ENCODE assay signal across 1 cellular context in the genomic region with DNA sequence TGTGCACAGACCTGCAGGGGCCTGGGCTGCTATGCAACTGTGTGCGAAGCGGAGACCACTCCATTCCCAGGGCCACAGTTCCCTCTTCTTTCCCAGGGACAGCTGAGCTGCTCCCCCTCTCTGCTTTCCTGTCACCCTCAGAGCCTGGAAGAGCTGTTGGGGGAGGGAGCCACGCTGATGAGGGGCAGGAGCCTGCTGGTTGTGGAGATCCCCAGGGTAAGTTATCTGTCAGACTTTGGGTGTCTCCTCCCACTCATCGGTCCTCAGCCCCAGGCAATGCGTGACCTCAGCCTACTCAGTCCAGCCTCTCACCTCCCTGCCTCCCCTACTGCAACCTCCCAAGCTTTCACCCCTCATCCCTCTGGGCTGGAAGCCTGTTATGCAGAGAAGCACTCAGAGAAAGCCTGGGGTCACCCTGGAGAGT.
A peak's percentile ranks its signal among the peaks of the same experiment; 100 is the strongest.
TF ChIP-seq lines count a peak whose summit lies in the region.

No MANE protein-coding gene starts in this region.

TF ChIP-seq in K562, 482 proteins besides CTCF, POLR2A, EP300 and RAD21 (continued from another document and continues in another):
- no peak for TF ChIP-seq ZNF707 (CRISPR knock-in tag; conservative IDR thresholded peaks at IDR 0.05)
- TF ChIP-seq, protein P1, sequence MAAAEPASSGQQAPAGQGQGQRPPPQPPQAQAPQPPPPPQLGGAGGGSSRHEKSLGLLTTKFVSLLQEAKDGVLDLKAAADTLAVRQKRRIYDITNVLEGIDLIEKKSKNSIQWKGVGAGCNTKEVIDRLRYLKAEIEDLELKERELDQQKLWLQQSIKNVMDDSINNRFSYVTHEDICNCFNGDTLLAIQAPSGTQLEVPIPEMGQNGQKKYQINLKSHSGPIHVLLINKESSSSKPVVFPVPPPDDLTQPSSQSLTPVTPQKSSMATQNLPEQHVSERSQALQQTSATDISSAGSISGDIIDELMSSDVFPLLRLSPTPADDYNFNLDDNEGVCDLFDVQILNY (CRISPR knock-in tag; IDR thresholded peaks at IDR 0.05), result no peak
- no peak for TF ChIP-seq MEF2A (IDR thresholded peaks at IDR 0.05; ENCODE audit: control insufficient read depth, low read depth, low read length)
- TF ChIP-seq TCF7L2 (IDR thresholded peaks at IDR 0.05; ENCODE audit: low read depth, low read length), result no peak
- TF ChIP-seq ZKSCAN8 (CRISPR knock-in tag; IDR thresholded peaks at IDR 0.05), result no peak; the same call in 1 of the 2 replicates
- TF ChIP-seq, protein P2, sequence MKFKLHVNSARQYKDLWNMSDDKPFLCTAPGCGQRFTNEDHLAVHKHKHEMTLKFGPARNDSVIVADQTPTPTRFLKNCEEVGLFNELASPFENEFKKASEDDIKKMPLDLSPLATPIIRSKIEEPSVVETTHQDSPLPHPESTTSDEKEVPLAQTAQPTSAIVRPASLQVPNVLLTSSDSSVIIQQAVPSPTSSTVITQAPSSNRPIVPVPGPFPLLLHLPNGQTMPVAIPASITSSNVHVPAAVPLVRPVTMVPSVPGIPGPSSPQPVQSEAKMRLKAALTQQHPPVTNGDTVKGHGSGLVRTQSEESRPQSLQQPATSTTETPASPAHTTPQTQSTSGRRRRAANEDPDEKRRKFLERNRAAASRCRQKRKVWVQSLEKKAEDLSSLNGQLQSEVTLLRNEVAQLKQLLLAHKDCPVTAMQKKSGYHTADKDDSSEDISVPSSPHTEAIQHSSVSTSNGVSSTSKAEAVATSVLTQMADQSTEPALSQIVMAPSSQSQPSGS (CRISPR knock-in tag; IDR thresholded peaks at IDR 0.05), result no peak
- no peak for TF ChIP-seq ZNF830 (CRISPR knock-in tag; IDR thresholded peaks at IDR 0.05)
- no peak; the same call in 1 of the 2 replicates for TF ChIP-seq ESRRA (IDR thresholded peaks at IDR 0.05; ENCODE audit: borderline replicate concordance, low read depth)
- peak in 1 of 2 experiments; percentile 48; a peak in 1 of 4 replicates for TF ChIP-seq TRIM24 (IDR thresholded peaks at IDR 0.05)
- no peak for TF ChIP-seq PHTF2 (CRISPR knock-in tag; IDR thresholded peaks at IDR 0.05)
- TF ChIP-seq, protein P3, sequence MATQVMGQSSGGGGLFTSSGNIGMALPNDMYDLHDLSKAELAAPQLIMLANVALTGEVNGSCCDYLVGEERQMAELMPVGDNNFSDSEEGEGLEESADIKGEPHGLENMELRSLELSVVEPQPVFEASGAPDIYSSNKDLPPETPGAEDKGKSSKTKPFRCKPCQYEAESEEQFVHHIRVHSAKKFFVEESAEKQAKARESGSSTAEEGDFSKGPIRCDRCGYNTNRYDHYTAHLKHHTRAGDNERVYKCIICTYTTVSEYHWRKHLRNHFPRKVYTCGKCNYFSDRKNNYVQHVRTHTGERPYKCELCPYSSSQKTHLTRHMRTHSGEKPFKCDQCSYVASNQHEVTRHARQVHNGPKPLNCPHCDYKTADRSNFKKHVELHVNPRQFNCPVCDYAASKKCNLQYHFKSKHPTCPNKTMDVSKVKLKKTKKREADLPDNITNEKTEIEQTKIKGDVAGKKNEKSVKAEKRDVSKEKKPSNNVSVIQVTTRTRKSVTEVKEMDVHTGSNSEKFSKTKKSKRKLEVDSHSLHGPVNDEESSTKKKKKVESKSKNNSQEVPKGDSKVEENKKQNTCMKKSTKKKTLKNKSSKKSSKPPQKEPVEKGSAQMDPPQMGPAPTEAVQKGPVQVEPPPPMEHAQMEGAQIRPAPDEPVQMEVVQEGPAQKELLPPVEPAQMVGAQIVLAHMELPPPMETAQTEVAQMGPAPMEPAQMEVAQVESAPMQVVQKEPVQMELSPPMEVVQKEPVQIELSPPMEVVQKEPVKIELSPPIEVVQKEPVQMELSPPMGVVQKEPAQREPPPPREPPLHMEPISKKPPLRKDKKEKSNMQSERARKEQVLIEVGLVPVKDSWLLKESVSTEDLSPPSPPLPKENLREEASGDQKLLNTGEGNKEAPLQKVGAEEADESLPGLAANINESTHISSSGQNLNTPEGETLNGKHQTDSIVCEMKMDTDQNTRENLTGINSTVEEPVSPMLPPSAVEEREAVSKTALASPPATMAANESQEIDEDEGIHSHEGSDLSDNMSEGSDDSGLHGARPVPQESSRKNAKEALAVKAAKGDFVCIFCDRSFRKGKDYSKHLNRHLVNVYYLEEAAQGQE (CRISPR knock-in tag; IDR thresholded peaks at IDR 0.05; ENCODE audit: low read depth), result no peak
- TF ChIP-seq SP2 (IDR thresholded peaks at IDR 0.05; ENCODE audit: extremely low read depth, low read depth, low read length, poor library complexity, severe bottlenecking), result no peak
- peak; percentile 51 for TF ChIP-seq MEIS2 (IDR thresholded peaks at IDR 0.05; ENCODE audit: partially characterized antibody)
- no peak for TF ChIP-seq MCM3 (IDR thresholded peaks at IDR 0.05)
- TF ChIP-seq ZBTB1 (CRISPR knock-in tag; IDR thresholded peaks at IDR 0.05; ENCODE audit: borderline replicate concordance, low read depth), result no peak
- peak in 1 of 2 experiments; percentile 1; a peak in 1 of 4 replicates for TF ChIP-seq TEAD1 (CRISPR knock-in tag; IDR thresholded peaks at IDR 0.05)
- TF ChIP-seq PRMT5 (CRISPR knock-in tag; IDR thresholded peaks at IDR 0.05), result no peak
- peak; percentile 83 for TF ChIP-seq MYNN (IDR thresholded peaks at IDR 0.05)
- TF ChIP-seq MYNN (CRISPR knock-in tag; IDR thresholded peaks at IDR 0.05), result no peak
- no peak for TF ChIP-seq NEUROD1 (IDR thresholded peaks at IDR 0.05; ENCODE audit: borderline replicate concordance, low read depth, low read length, partially characterized antibody)
- TF ChIP-seq ETS2 (tag; IDR thresholded peaks at IDR 0.05; ENCODE audit: borderline replicate concordance, poor library complexity, severe bottlenecking), result no peak
- TF ChIP-seq ZNF77 (CRISPR knock-in tag; IDR thresholded peaks at IDR 0.05), result no peak
- TF ChIP-seq CREB1 (IDR thresholded peaks at IDR 0.05), result 0 out of 2 replicates have a peak, but pooled peaks have one; percentile 48
- TF ChIP-seq CREB1 (CRISPR knock-in tag; IDR thresholded peaks at IDR 0.05), result no peak
- no peak for TF ChIP-seq SAFB2 (IDR thresholded peaks at IDR 0.05; ENCODE audit: borderline replicate concordance, low read depth, low read length, severe bottlenecking)
- TF ChIP-seq TBP (optimal IDR thresholded peaks at IDR 0.05; ENCODE audit: low read depth, low read length), result no peak
- TF ChIP-seq, protein P4, sequence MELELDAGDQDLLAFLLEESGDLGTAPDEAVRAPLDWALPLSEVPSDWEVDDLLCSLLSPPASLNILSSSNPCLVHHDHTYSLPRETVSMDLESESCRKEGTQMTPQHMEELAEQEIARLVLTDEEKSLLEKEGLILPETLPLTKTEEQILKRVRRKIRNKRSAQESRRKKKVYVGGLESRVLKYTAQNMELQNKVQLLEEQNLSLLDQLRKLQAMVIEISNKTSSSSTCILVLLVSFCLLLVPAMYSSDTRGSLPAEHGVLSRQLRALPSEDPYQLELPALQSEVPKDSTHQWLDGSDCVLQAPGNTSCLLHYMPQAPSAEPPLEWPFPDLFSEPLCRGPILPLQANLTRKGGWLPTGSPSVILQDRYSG (tag; conservative IDR thresholded peaks at IDR 0.05; ENCODE audit: low read depth), result no peak
- no peak for TF ChIP-seq SREBF2 (CRISPR knock-in tag; IDR thresholded peaks at IDR 0.05)
- TF ChIP-seq, protein P5, sequence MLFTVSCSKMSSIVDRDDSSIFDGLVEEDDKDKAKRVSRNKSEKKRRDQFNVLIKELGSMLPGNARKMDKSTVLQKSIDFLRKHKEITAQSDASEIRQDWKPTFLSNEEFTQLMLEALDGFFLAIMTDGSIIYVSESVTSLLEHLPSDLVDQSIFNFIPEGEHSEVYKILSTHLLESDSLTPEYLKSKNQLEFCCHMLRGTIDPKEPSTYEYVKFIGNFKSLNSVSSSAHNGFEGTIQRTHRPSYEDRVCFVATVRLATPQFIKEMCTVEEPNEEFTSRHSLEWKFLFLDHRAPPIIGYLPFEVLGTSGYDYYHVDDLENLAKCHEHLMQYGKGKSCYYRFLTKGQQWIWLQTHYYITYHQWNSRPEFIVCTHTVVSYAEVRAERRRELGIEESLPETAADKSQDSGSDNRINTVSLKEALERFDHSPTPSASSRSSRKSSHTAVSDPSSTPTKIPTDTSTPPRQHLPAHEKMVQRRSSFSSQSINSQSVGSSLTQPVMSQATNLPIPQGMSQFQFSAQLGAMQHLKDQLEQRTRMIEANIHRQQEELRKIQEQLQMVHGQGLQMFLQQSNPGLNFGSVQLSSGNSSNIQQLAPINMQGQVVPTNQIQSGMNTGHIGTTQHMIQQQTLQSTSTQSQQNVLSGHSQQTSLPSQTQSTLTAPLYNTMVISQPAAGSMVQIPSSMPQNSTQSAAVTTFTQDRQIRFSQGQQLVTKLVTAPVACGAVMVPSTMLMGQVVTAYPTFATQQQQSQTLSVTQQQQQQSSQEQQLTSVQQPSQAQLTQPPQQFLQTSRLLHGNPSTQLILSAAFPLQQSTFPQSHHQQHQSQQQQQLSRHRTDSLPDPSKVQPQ (CRISPR knock-in tag; IDR thresholded peaks at IDR 0.05; ENCODE audit: borderline replicate concordance), result no peak
- no peak; the same call in 1 of the 2 replicates for TF ChIP-seq SP1 (CRISPR knock-in tag; IDR thresholded peaks at IDR 0.05)
- TF ChIP-seq ZNF764 (CRISPR knock-in tag; IDR thresholded peaks at IDR 0.05; ENCODE audit: low read depth), result no peak
- TF ChIP-seq DIDO1 (tag; IDR thresholded peaks at IDR 0.05; ENCODE audit: low read depth), result no peak
- no peak for TF ChIP-seq PTBP1 (IDR thresholded peaks at IDR 0.05; ENCODE audit: low read depth, low read length)
- TF ChIP-seq, protein P6, sequence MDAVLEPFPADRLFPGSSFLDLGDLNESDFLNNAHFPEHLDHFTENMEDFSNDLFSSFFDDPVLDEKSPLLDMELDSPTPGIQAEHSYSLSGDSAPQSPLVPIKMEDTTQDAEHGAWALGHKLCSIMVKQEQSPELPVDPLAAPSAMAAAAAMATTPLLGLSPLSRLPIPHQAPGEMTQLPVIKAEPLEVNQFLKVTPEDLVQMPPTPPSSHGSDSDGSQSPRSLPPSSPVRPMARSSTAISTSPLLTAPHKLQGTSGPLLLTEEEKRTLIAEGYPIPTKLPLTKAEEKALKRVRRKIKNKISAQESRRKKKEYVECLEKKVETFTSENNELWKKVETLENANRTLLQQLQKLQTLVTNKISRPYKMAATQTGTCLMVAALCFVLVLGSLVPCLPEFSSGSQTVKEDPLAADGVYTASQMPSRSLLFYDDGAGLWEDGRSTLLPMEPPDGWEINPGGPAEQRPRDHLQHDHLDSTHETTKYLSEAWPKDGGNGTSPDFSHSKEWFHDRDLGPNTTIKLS (IDR thresholded peaks at IDR 0.05; ENCODE audit: borderline replicate concordance, low read depth), result peak; percentile 12; the same call in 1 of the 2 replicates
- TF ChIP-seq ZNF778 (CRISPR knock-in tag; IDR thresholded peaks at IDR 0.05), result no peak
- TF ChIP-seq NFE2 (IDR thresholded peaks at IDR 0.05; ENCODE audit: low read depth), result peak; percentile 16; the same call in 1 of the 2 replicates
- TF ChIP-seq, protein P7, sequence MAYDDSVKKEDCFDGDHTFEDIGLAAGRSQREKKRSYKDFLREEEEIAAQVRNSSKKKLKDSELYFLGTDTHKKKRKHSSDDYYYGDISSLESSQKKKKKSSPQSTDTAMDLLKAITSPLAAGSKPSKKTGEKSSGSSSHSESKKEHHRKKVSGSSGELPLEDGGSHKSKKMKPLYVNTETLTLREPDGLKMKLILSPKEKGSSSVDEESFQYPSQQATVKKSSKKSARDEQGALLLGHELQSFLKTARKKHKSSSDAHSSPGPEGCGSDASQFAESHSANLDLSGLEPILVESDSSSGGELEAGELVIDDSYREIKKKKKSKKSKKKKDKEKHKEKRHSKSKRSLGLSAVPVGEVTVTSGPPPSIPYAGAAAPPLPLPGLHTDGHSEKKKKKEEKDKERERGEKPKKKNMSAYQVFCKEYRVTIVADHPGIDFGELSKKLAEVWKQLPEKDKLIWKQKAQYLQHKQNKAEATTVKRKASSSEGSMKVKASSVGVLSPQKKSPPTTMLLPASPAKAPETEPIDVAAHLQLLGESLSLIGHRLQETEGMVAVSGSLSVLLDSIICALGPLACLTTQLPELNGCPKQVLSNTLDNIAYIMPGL (CRISPR knock-in tag; IDR thresholded peaks at IDR 0.05), result no peak
- TF ChIP-seq, protein P8, sequence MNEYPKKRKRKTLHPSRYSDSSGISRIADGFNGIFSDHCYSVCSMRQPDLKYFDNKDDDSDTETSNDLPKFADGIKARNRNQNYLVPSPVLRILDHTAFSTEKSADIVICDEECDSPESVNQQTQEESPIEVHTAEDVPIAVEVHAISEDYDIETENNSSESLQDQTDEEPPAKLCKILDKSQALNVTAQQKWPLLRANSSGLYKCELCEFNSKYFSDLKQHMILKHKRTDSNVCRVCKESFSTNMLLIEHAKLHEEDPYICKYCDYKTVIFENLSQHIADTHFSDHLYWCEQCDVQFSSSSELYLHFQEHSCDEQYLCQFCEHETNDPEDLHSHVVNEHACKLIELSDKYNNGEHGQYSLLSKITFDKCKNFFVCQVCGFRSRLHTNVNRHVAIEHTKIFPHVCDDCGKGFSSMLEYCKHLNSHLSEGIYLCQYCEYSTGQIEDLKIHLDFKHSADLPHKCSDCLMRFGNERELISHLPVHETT (CRISPR knock-in tag; conservative IDR thresholded peaks at IDR 0.05 in 1 of 2, IDR thresholded peaks at IDR 0.05 in 1 of 2), result no peak
- no peak; a peak in 1 of 4 replicates for TF ChIP-seq ETV6 (IDR thresholded peaks at IDR 0.05; ENCODE audit: borderline replicate concordance in 1 of 2, low read depth in 2 of 2, low read length in 1 of 2)
- TF ChIP-seq ETV6 (CRISPR knock-in tag; IDR thresholded peaks at IDR 0.05; ENCODE audit: borderline replicate concordance), result no peak
- TF ChIP-seq DDX20 (tag; IDR thresholded peaks at IDR 0.05; ENCODE audit: low read depth), result no peak
- TF ChIP-seq POLR2AphosphoS5 (IDR thresholded peaks at IDR 0.05; ENCODE audit: control insufficient read depth, insufficient read depth, low read depth, low read length), result no peak
- no peak for TF ChIP-seq MAFK (IDR thresholded peaks at IDR 0.05; ENCODE audit: low read length)
- TF ChIP-seq HNRNPL (IDR thresholded peaks at IDR 0.05; ENCODE audit: low read depth, low read length), result no peak
- no peak for TF ChIP-seq RBM39 (optimal IDR thresholded peaks at IDR 0.05; ENCODE audit: low read depth, low read length)
- TF ChIP-seq PYGO2 (tag; IDR thresholded peaks at IDR 0.05), result no peak
- TF ChIP-seq ZEB2 (IDR thresholded peaks at IDR 0.05), result no peak
- TF ChIP-seq, protein P9, sequence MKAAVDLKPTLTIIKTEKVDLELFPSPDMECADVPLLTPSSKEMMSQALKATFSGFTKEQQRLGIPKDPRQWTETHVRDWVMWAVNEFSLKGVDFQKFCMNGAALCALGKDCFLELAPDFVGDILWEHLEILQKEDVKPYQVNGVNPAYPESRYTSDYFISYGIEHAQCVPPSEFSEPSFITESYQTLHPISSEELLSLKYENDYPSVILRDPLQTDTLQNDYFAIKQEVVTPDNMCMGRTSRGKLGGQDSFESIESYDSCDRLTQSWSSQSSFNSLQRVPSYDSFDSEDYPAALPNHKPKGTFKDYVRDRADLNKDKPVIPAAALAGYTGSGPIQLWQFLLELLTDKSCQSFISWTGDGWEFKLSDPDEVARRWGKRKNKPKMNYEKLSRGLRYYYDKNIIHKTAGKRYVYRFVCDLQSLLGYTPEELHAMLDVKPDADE (conservative IDR thresholded peaks at IDR 0.05; ENCODE audit: control insufficient read depth, low read depth, low read length), result no peak
- TF ChIP-seq NUFIP1 (IDR thresholded peaks at IDR 0.05; ENCODE audit: partially characterized antibody), result peak; percentile 59
- no peak for TF ChIP-seq NR2C1 (IDR thresholded peaks at IDR 0.05)
- TF ChIP-seq NR2C1 (tag; IDR thresholded peaks at IDR 0.05), result no peak
- peak in 1 of 2 experiments; percentile 56; a peak in 1 of 4 replicates for TF ChIP-seq HDAC1 (IDR thresholded peaks at IDR 0.05)
- TF ChIP-seq GABPA (tag; conservative IDR thresholded peaks at IDR 0.05; ENCODE audit: low read depth), result no peak
